14 cellular contexts compared by ENCODE assay signal in genomic region chr19:38135150-38135998, GRCh38.
DNase-seq lines count a peak whose midpoint lies in the region; ATAC-seq and TF ChIP-seq lines count a peak whose summit lies in the region.
"Had no signal": no experiment of that assay in that cellular context is flagged by ENCODE, and none has a peak within 500 bp of the region (broad histone marks: within the 10 kb centered on the region; RNA-seq: fewer than 3 reads in every experiment).

No MANE protein-coding gene starts in this region.

- H3K9me3 ChIP-seq in adipocyte (ENCODE audit: control insufficient read depth, low read length) (no peaks in the 10 kb centered on the region), gastrocnemius medialis (no peaks in the 10 kb centered on the region), trophoblast cell (ENCODE audit: insufficient read depth, low read depth, low read length) (peaks cover 1% of the 10 kb centered on the region), osteoblast (ENCODE audit: low read depth, low read length) (no peaks in the 10 kb centered on the region)
- H3K9me3 ChIP-seq: tibial artery had no signal

- TF ChIP-seq POLR2A in gastrocnemius medialis (IDR thresholded peaks at IDR 0.05) = no peak

- H3K36me3 ChIP-seq in adipocyte (ENCODE audit: control insufficient read depth, insufficient read depth, low read length, severe bottlenecking) (no peaks in the 10 kb centered on the region), gastrocnemius medialis (no peaks in the 10 kb centered on the region), trophoblast cell (ENCODE audit: control insufficient read depth in 1 of 2, insufficient read depth in 2 of 2, low read length in 2 of 2) (peaks cover 6 to 7% of the 10 kb centered on the region in 2 experiments), osteoblast (ENCODE audit: insufficient read depth, low read length) (peaks cover 28% of the 10 kb centered on the region)

- no peak overlapping the region for H3K4me3 Mint-ChIP-seq in HFFc6
- H3K4me3 Mint-ChIP-seq: activated CD4-positive, alpha-beta memory T cell treated with anti-CD3 and anti-CD28 coated beads, Interleukin-2, amount 10 ng/mL, durations not matched to agents 7 days and 5 days; memory B cell; neural crest cell had no signal

- no peak overlapping the region for H3K18ac ChIP-seq in trophoblast cell (ENCODE audit: low read length)

- peaks cover 7% of the 10 kb centered on the region for H3K36me3 Mint-ChIP-seq in HFFc6 (ENCODE audit: low read depth)
- H3K36me3 Mint-ChIP-seq: activated naive CD4-positive, alpha-beta T cell treated with anti-CD3 and anti-CD28 coated beads, Interleukin-2, amount 50 U/mL, for 72 hours had no signal

- no peak overlapping the region for H4K91ac ChIP-seq in trophoblast cell (ENCODE audit: low read depth, low read length)

- ATAC-seq in foreskin keratinocyte (peak; percentile 54), gastrocnemius medialis (peak; percentile 88 to 94)

- H3K4me1 ChIP-seq in adipocyte (ENCODE audit: control insufficient read depth, insufficient read depth, low read length) (no peaks in the 10 kb centered on the region), foreskin keratinocyte (peaks cover 9% of the 10 kb centered on the region), gastrocnemius medialis (peaks cover 6 to 10% of the 10 kb centered on the region in 2 donors), trophoblast cell (ENCODE audit: control insufficient read depth in 1 of 2, insufficient read depth in 2 of 2, low read length in 2 of 2) (peaks cover 2 to 8% of the 10 kb centered on the region in 2 experiments), osteoblast (ENCODE audit: insufficient read depth, low read length) (no peaks in the 10 kb centered on the region)
- H3K4me1 ChIP-seq: tibial artery had no signal

- no peak overlapping the region for H4K8ac ChIP-seq in trophoblast cell (ENCODE audit: low read depth, low read length)

- H3K4me3 ChIP-seq in adipocyte (ENCODE audit: low read length) (no peak overlapping the region), gastrocnemius medialis (no peak overlapping the region), trophoblast cell (ENCODE audit: low read depth, low read length) (no peak overlapping the region), osteoblast (ENCODE audit: insufficient read depth, low read length) (no peak overlapping the region)
- H3K4me3 ChIP-seq: tibial artery had no signal

- DNase-seq in HFFc6 = no peak
- peak; percentile 7 for DNase-seq in adipocyte (ENCODE audit: low read depth)
- peak; percentile 25 to 51 for DNase-seq in foreskin keratinocyte
- peak; percentile 25 to 71 for DNase-seq in gastrocnemius medialis
- DNase-seq in trophoblast cell = no peak
- DNase-seq in osteoblast (ENCODE audit: insufficient read length, low spot score, missing footprints) = no peak
- no peak for DNase-seq in NCI-H226
- DNase-seq: NCI-H187, tibial artery had no signal

- H3K4ac ChIP-seq in trophoblast cell (ENCODE audit: low read depth, low read length) = no peak overlapping the region

- H2BK5ac ChIP-seq in trophoblast cell (ENCODE audit: low read depth, low read length, poor library complexity) = no peak overlapping the region

- H3K4me2 ChIP-seq in trophoblast cell (ENCODE audit: low read length) (no peak overlapping the region), osteoblast (ENCODE audit: insufficient read depth, low read length) (no peak overlapping the region)

- H4K20me1 ChIP-seq in osteoblast (ENCODE audit: insufficient read depth, low read length) = peaks cover 7% of the 10 kb centered on the region

- no CpG with 5 or more reads among the region's 21 CpGs for WGBS in trophoblast cell (ENCODE audit: extremely low coverage, insufficient coverage, insufficient read length)

- H3K27ac ChIP-seq in foreskin keratinocyte = no peak overlapping the region
- peak overlapping the region; percentile 46 to 70 (median 58) for H3K27ac ChIP-seq in gastrocnemius medialis
- H3K27ac ChIP-seq in trophoblast cell (ENCODE audit: low read depth, low read length) = no peak overlapping the region
- H3K27ac ChIP-seq in osteoblast (ENCODE audit: low read depth, low read length) = no peak overlapping the region
- H3K27ac ChIP-seq: tibial artery, VCaP had no signal

- no peaks in the 10 kb centered on the region for H3K9me3 Mint-ChIP-seq in HFFc6
- H3K9me3 Mint-ChIP-seq: activated CD4-positive, alpha-beta memory T cell treated with anti-CD3 and anti-CD28 coated beads, Interleukin-2, amount 10 ng/mL, durations not matched to agents 7 days and 5 days; activated naive CD4-positive, alpha-beta T cell treated with anti-CD3 and anti-CD28 coated beads, Interleukin-2, amount 50 U/mL, for 72 hours; memory B cell; neural crest cell had no signal

- H2BK12ac ChIP-seq in trophoblast cell (ENCODE audit: low read length) = no peak overlapping the region

- H2AK5ac ChIP-seq in trophoblast cell (ENCODE audit: low read length) = no peak overlapping the region

- H3K4me1 Mint-ChIP-seq in HFFc6 (ENCODE audit: low read depth) = no peaks in the 10 kb centered on the region; the same call in 1 of the 2 replicates

- H3K79me2 ChIP-seq in trophoblast cell (ENCODE audit: control insufficient read depth, insufficient read depth, low read length, poor library complexity) = no peaks in the 10 kb centered on the region
- H3K79me2 ChIP-seq in osteoblast (ENCODE audit: insufficient read depth, low read length) = peaks cover 11% of the 10 kb centered on the region

- in situ Hi-C loops in gastrocnemius medialis (cut with MboI; ENCODE audit: low sequenced_read_pairs in 4 of 4) = loop anchor here in 1 of 4 donors (25.0 kb wide), 1 partner anchor 202 kb away; the partner anchor contains the start of gene CATSPERG

- no peaks in the 10 kb centered on the region for H3K79me1 ChIP-seq in trophoblast cell (ENCODE audit: low read length)

- H3K14ac ChIP-seq in trophoblast cell (ENCODE audit: low read length) = no peak overlapping the region

- H3K27me3 Mint-ChIP-seq in HFFc6 (ENCODE audit: insufficient read depth) = peaks cover 1% of the 10 kb centered on the region; the same call in 1 of the 2 replicates
- H3K27me3 Mint-ChIP-seq: activated CD4-positive, alpha-beta memory T cell treated with anti-CD3 and anti-CD28 coated beads, Interleukin-2, amount 10 ng/mL, durations not matched to agents 7 days and 5 days; memory B cell had no signal

- H3K9ac ChIP-seq in adipocyte (ENCODE audit: low read length) = no peak overlapping the region
- no peak overlapping the region for H3K9ac ChIP-seq in trophoblast cell (ENCODE audit: low read length)

- no peak overlapping the region for H4K12ac ChIP-seq in trophoblast cell (ENCODE audit: low read depth, low read length)

- TF ChIP-seq CTCF in HFFc6 (IDR thresholded peaks at IDR 0.05) = no peak
- TF ChIP-seq CTCF in foreskin keratinocyte (conservative IDR thresholded peaks at IDR 0.05) = no peak
- no peak for TF ChIP-seq CTCF in gastrocnemius medialis (IDR thresholded peaks at IDR 0.05 in 4 of 5, conservative IDR thresholded peaks at IDR 0.05 in 1 of 5)
- TF ChIP-seq CTCF in osteoblast (IDR thresholded peaks at IDR 0.05; ENCODE audit: extremely low read depth, low read depth, low read length) = no peak

- intact Hi-C loops in gastrocnemius medialis (cut with DNase I; ENCODE audit: low total_unique reads) = no loop called here

- H2AFZ ChIP-seq in trophoblast cell (ENCODE audit: insufficient read depth, low read length, poor library complexity) (no peak overlapping the region), osteoblast (ENCODE audit: low read length) (no peak overlapping the region)

- H3K23ac ChIP-seq in trophoblast cell (ENCODE audit: low read length) = no peak overlapping the region

- H3K27ac Mint-ChIP-seq in HFFc6 = peak overlapping the region; percentile 21; the same call in 1 of the 2 replicates
- H3K27ac Mint-ChIP-seq: activated CD4-positive, alpha-beta memory T cell treated with anti-CD3 and anti-CD28 coated beads, Interleukin-2, amount 10 ng/mL, durations not matched to agents 7 days and 5 days; memory B cell had no signal

- no peaks in the 10 kb centered on the region for H3K27me3 ChIP-seq in adipocyte (replicated peaks; ENCODE audit: control insufficient read depth, insufficient read depth, low read length)
- H3K27me3 ChIP-seq in foreskin keratinocyte = no peaks in the 10 kb centered on the region
- H3K27me3 ChIP-seq in gastrocnemius medialis = no peaks in the 10 kb centered on the region
- no peaks in the 10 kb centered on the region for H3K27me3 ChIP-seq in trophoblast cell (ENCODE audit: insufficient read depth, low read length)
- H3K27me3 ChIP-seq in osteoblast (ENCODE audit: insufficient read depth, low read length) = no peaks in the 10 kb centered on the region
- H3K27me3 ChIP-seq: tibial artery had no signal

- no peak overlapping the region for H2BK120ac ChIP-seq in trophoblast cell (ENCODE audit: insufficient read depth, low read length, poor library complexity)

Comparison
In these comparisons a context has a peak if more than half of its experiments do, and no peak if none do; other contexts are left out.
1. DNase-seq: peak in adipocyte (single experiment), foreskin keratinocyte (2 of 2) and gastrocnemius medialis (2 of 2); none in HFFc6 (single experiment), trophoblast cell (0 of 2), osteoblast (single experiment) and NCI-H226 (single experiment).
2. H3K27ac ChIP-seq: peak in gastrocnemius medialis (4 of 4); none in foreskin keratinocyte (single experiment), trophoblast cell (single experiment) and osteoblast (single experiment).